In genomic region chr1:18240906-18241305, GRCh38 we compare ENCODE assay signal across 37 cellular contexts.
"Had no signal": no experiment of that assay in that cellular context is flagged by ENCODE, and none has a peak within 500 bp of the region (broad histone marks: within the 10 kb centered on the region; RNA-seq: fewer than 3 reads in every experiment).

No MANE protein-coding gene starts in this region.

- DNase-seq: activated B cell treated with CpG ODN at 0.5 μM for 24 hours; activated CD4-positive, alpha-beta memory T cell treated with anti-CD3 and anti-CD28 coated beads for 36 hours; activated CD4-positive, alpha-beta T cell treated with anti-CD3 and anti-CD28 coated beads for 4 hours; activated CD4-positive, alpha-beta T cell treated with anti-CD3 and anti-CD28 coated beads, Interleukin-2, amount 10 ng/mL, durations not matched to agents 24 days and 14 days; activated CD4-positive, alpha-beta T cell treated with anti-CD3 and anti-CD28 coated beads, Interleukin-2, amount 50 U/mL, for 1 hour; activated CD4-positive, alpha-beta T cell treated with anti-CD3 and anti-CD28 coated beads, Interleukin-2, amount 50 U/mL, for 4 hours; activated CD4-positive, CD25-positive, alpha-beta regulatory T cell treated with anti-CD3 and anti-CD28 coated beads, Interleukin-2, amount 50 U/mL, for 72 hours; activated CD8-positive, alpha-beta memory T cell treated with anti-CD3 and anti-CD28 coated beads, Interleukin-2, amount 50 U/mL, for 4 hours; activated CD8-positive, alpha-beta T cell treated with anti-CD3 and anti-CD28 coated beads for 36 hours; activated effector memory CD4-positive, alpha-beta T cell treated with anti-CD3 and anti-CD28 coated beads, Interleukin-2, amount 50 U/mL, for 16 hours; activated gamma-delta T cell treated with Interleukin-2 at 50 U/mL for 16 hours; activated naive CD4-positive, alpha-beta T cell; activated naive CD4-positive, alpha-beta T cell treated with anti-CD3 and anti-CD28 coated beads for 36 hours; activated naive CD4-positive, alpha-beta T cell treated with anti-CD3 and anti-CD28 coated beads, Interleukin-2, amount 50 U/mL, for 16 hours; activated naive CD8-positive, alpha-beta T cell treated with anti-CD3 and anti-CD28 coated beads for 36 hours; activated T-cell treated with anti-CD3 and anti-CD28 coated beads for 4 hours; activated T-cell treated with anti-CD3 and anti-CD28 coated beads, Interleukin-2, amount 50 U/mL, for 1 hour; activated T-cell treated with anti-CD3 and anti-CD28 coated beads, Interleukin-2, amount 50 U/mL, for 4 hours; activated T-cell treated with anti-CD3 and anti-CD28 coated beads, Interleukin-2, amount 50 U/mL, for 72 hours; adrenal gland; amniotic stem cell; aorta; body of pancreas; brain microvascular endothelial cell; central memory CD4-positive, alpha-beta T cell; T-helper 1 cell; T-helper 2 cell; T-helper 9 cell had no signal

- H3K36me3 Mint-ChIP-seq: activated CD4-positive, alpha-beta memory T cell treated with anti-CD3 and anti-CD28 coated beads for 36 hours; activated naive CD8-positive, alpha-beta T cell treated with anti-CD3 and anti-CD28 coated beads for 36 hours had no signal

- H3K27ac ChIP-seq: adrenal gland, body of pancreas, brain microvascular endothelial cell, breast epithelium, VCaP had no signal

- FAIRE-seq: astrocyte, TTC549 had no signal

- H3K9me3 ChIP-seq: adrenal gland, body of pancreas, breast epithelium had no signal

- H3K4me1 ChIP-seq: adrenal gland, body of pancreas, breast epithelium had no signal

- H3K4me3 Mint-ChIP-seq: activated B cell treated with CpG ODN at 0.5 μM for 24 hours; activated CD4-positive, alpha-beta memory T cell treated with anti-CD3 and anti-CD28 coated beads for 36 hours; activated CD4-positive, alpha-beta T cell treated with anti-CD3 and anti-CD28 coated beads, Interleukin-2, amount 10 ng/mL, durations not matched to agents 24 days and 14 days; activated CD8-positive, alpha-beta T cell treated with anti-CD3 and anti-CD28 coated beads for 36 hours; activated naive CD4-positive, alpha-beta T cell treated with anti-CD3 and anti-CD28 coated beads for 36 hours; activated naive CD8-positive, alpha-beta T cell treated with anti-CD3 and anti-CD28 coated beads for 36 hours; activated T-cell treated with anti-CD3 and anti-CD28 coated beads, Interleukin-2, amount 50 U/mL, for 4 hours; activated T-cell treated with anti-CD3 and anti-CD28 coated beads, Interleukin-2, amount 50 U/mL, for 72 hours; activated T-helper 1 cell treated with anti-CD3 and anti-CD28 coated beads, Interleukin-12 subunit alpha, Interleukin-12 subunit beta, Interleukin-2, Interleukin-4 antibody, amounts not matched to agents 30 ng/mL and 10 ng/mL and 1 ng/mL, durations not matched to agents 14 hours and 24 hours and 36 hours; activated T-helper 17 cell treated with anti-CD3 and anti-CD28 coated beads, Interleukin-2, amount 50 U/mL, for 72 hours; T-helper 1 cell treated with Interleukin-12 subunit alpha and Interleukin-12 subunit beta and Interleukin-4 antibody, amounts not matched to agents 30 μg/mL and 1 μg/mL, for 36 hours; T-helper 2 cell treated with Interferon-gamma antibody and Interleukin-4, amounts not matched to agents 5 μg/mL and 100 μg/mL, for 36 hours had no signal

- ATAC-seq: activated CD8-positive, alpha-beta T cell treated with anti-CD3 and anti-CD28 coated beads for 36 hours; activated naive CD4-positive, alpha-beta T cell treated with anti-CD3 and anti-CD28 coated beads, Interleukin-2, amount 50 U/mL, for 72 hours; activated T-cell treated with anti-CD3 and anti-CD28 coated beads, Interleukin-2, amount 50 U/mL, for 4 hours; activated T-cell treated with anti-CD3 and anti-CD28 coated beads, Interleukin-2, amount 50 U/mL, for 72 hours; activated T-helper 17 cell treated with anti-CD3 and anti-CD28 coated beads, Interleukin-2, amount 50 U/mL, for 72 hours; body of pancreas had no signal

- H3K27me3 Mint-ChIP-seq: activated CD4-positive, alpha-beta T cell treated with anti-CD3 and anti-CD28 coated beads, Interleukin-2, amount 10 ng/mL, durations not matched to agents 24 days and 14 days had no signal

- H3K9me3 Mint-ChIP-seq: activated CD4-positive, alpha-beta T cell treated with anti-CD3 and anti-CD28 coated beads, Interleukin-2, amount 10 ng/mL, durations not matched to agents 24 days and 14 days; activated CD8-positive, alpha-beta T cell treated with anti-CD3 and anti-CD28 coated beads for 36 hours; activated T-cell treated with anti-CD3 and anti-CD28 coated beads, Interleukin-2, amount 50 U/mL, for 4 hours; activated T-helper 1 cell treated with anti-CD3 and anti-CD28 coated beads, Interleukin-12 subunit alpha, Interleukin-12 subunit beta, Interleukin-2, Interleukin-4 antibody, amounts not matched to agents 30 ng/mL and 10 ng/mL and 1 ng/mL, durations not matched to agents 14 hours and 24 hours and 36 hours; activated T-helper 17 cell treated with anti-CD3 and anti-CD28 coated beads, Interleukin-2, amount 50 U/mL, for 72 hours; T-helper 1 cell treated with Interleukin-12 subunit alpha and Interleukin-12 subunit beta and Interleukin-4 antibody, amounts not matched to agents 30 μg/mL and 1 μg/mL, for 36 hours; T-helper 2 cell treated with Interferon-gamma antibody and Interleukin-4, amounts not matched to agents 5 μg/mL and 100 μg/mL, for 36 hours had no signal

- H3K4me3 ChIP-seq: adrenal gland, body of pancreas, breast epithelium had no signal

- H3K27ac Mint-ChIP-seq: activated B cell treated with CpG ODN at 0.5 μM for 24 hours; activated CD4-positive, alpha-beta memory T cell treated with anti-CD3 and anti-CD28 coated beads for 36 hours; activated CD4-positive, alpha-beta T cell treated with anti-CD3 and anti-CD28 coated beads, Interleukin-2, amount 10 ng/mL, durations not matched to agents 24 days and 14 days; activated CD8-positive, alpha-beta T cell treated with anti-CD3 and anti-CD28 coated beads for 36 hours; activated naive CD4-positive, alpha-beta T cell treated with anti-CD3 and anti-CD28 coated beads for 36 hours; activated naive CD4-positive, alpha-beta T cell treated with anti-CD3 and anti-CD28 coated beads, Interleukin-2, amount 50 U/mL, for 72 hours; activated naive CD8-positive, alpha-beta T cell treated with anti-CD3 and anti-CD28 coated beads for 36 hours; activated T-cell treated with anti-CD3 and anti-CD28 coated beads, Interleukin-2, amount 50 U/mL, for 72 hours; activated T-helper 1 cell treated with anti-CD3 and anti-CD28 coated beads, Interleukin-12 subunit alpha, Interleukin-12 subunit beta, Interleukin-2, Interleukin-4 antibody, amounts not matched to agents 30 ng/mL and 10 ng/mL and 1 ng/mL, durations not matched to agents 14 hours and 24 hours and 36 hours; activated T-helper 17 cell treated with anti-CD3 and anti-CD28 coated beads, Interleukin-2, amount 50 U/mL, for 72 hours; T-helper 1 cell treated with Interleukin-12 subunit alpha and Interleukin-12 subunit beta and Interleukin-4 antibody, amounts not matched to agents 30 μg/mL and 1 μg/mL, for 36 hours; T-helper 2 cell treated with Interferon-gamma antibody and Interleukin-4, amounts not matched to agents 5 μg/mL and 100 μg/mL, for 36 hours had no signal

- H3K36me3 ChIP-seq: adrenal gland, brain microvascular endothelial cell, breast epithelium had no signal

- H3K4me1 Mint-ChIP-seq: activated B cell treated with CpG ODN at 0.5 μM for 24 hours; activated CD4-positive, alpha-beta T cell treated with anti-CD3 and anti-CD28 coated beads, Interleukin-2, amount 10 ng/mL, durations not matched to agents 24 days and 14 days; activated naive CD8-positive, alpha-beta T cell treated with anti-CD3 and anti-CD28 coated beads for 36 hours; activated T-helper 17 cell treated with anti-CD3 and anti-CD28 coated beads, Interleukin-2, amount 50 U/mL, for 72 hours had no signal

- H3K27me3 ChIP-seq: adrenal gland, brain microvascular endothelial cell had no signal
